In the genomic region with DNA sequence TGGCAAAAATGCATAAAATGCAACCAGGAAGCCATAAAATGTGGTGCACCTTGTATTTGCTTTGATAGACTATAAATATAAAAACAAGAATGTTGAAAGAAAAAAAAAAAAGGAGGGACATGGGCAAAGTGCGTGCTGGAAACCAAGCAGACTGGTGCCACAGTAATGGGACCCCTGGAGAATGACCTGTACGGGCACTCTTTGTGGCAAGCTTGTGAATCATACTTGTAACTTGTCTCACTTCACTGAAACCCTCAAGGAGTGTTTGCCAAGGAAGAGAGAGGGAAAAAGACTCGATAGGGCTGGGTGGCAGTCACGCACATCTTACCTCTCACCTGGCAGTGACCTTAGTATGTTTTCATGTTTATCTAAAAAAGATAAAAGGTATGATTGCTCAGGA, we compare ENCODE assay signal across 26 cellular contexts.
DNase-seq lines count a peak whose midpoint lies in the region; ATAC-seq, FAIRE-seq and TF ChIP-seq lines count a peak whose summit lies in the region.
"Had no signal": no experiment of that assay in that cellular context is flagged by ENCODE, and none has a peak within 500 bp of the region (broad histone marks: within the 10 kb centered on the region; RNA-seq: fewer than 3 reads in every experiment).

No MANE protein-coding gene starts in this region.

- H4K20me1 ChIP-seq in H1 (replicated peaks in 1 of 2; ENCODE audit: control insufficient read depth in 1 of 2, insufficient read depth in 2 of 2, low read length in 2 of 2), result no peaks in the 10 kb centered on the region

- no peaks in the 10 kb centered on the region for H3K36me3 Mint-ChIP-seq in activated T-cell treated with anti-CD3 and anti-CD28 coated beads, Interleukin-2, amount 50 U/mL, for 72 hours (ENCODE audit: insufficient read depth in 2 of 2)
- H3K36me3 Mint-ChIP-seq in naive thymus-derived CD8-positive, alpha-beta T cell, result no peaks in the 10 kb centered on the region
- H3K36me3 Mint-ChIP-seq: CD8-positive, alpha-beta T cell had no signal

- CTCF ChIA-PET in H1 (lab: Charles Lee; ENCODE audit: partially characterized antibody), result no interaction called here

- no peaks in the 10 kb centered on the region for H3K23me2 ChIP-seq in H1 (ENCODE audit: low read depth, low read length)

- H3K56ac ChIP-seq in H1 (replicated peaks; ENCODE audit: insufficient read length, low read depth, low read length), result no peak overlapping the region

- H3K4me1 Mint-ChIP-seq in activated T-cell treated with anti-CD3 and anti-CD28 coated beads, Interleukin-2, amount 50 U/mL, for 72 hours (ENCODE audit: low read depth), result no peaks in the 10 kb centered on the region
- H3K4me1 Mint-ChIP-seq in naive thymus-derived CD8-positive, alpha-beta T cell, result no peaks in the 10 kb centered on the region

- H2BK5ac ChIP-seq in H1 (ENCODE audit: low read depth, low read length), result no peak overlapping the region

- H2BK15ac ChIP-seq in H1 (ENCODE audit: low read length), result no peak overlapping the region

- no peak overlapping the region for H3K27ac ChIP-seq in H1 (ENCODE audit: low read depth, low read length)
- peak overlapping the region; percentile 95 for H3K27ac ChIP-seq in parathyroid adenoma
- no peak overlapping the region for H3K27ac ChIP-seq in left ventricle myocardium inferior (replicated peaks)

- TF ChIP-seq CTCF in H1 (IDR thresholded peaks at IDR 0.05; ENCODE audit: control extremely low read depth in 1 of 3, insufficient read depth in 1 of 3, low read depth in 1 of 3, low read length in 3 of 3) (no peak), parathyroid adenoma (IDR thresholded peaks at IDR 0.05) (no peak), left ventricle myocardium inferior (IDR thresholded peaks at IDR 0.05; ENCODE audit: borderline replicate concordance) (no peak)

- no peaks in the 10 kb centered on the region for H3K79me1 ChIP-seq in H1 (ENCODE audit: low read depth, low read length)

- H3K4me3 ChIP-seq in H1 (ENCODE audit: extremely low read depth in 1 of 4, insufficient read depth in 2 of 4, low read depth in 3 of 4, low read length in 4 of 4), result no peak overlapping the region
- peak overlapping the region; percentile 56 for H3K4me3 ChIP-seq in parathyroid adenoma (ENCODE audit: low read depth, low read length)
- no peak overlapping the region for H3K4me3 ChIP-seq in left ventricle myocardium inferior

- H2BK20ac ChIP-seq in H1 (ENCODE audit: low read length), result no peak overlapping the region

- no peak overlapping the region for H2BK12ac ChIP-seq in H1 (ENCODE audit: low read depth, low read length)

- no peak for TF ChIP-seq POLR2A in H1 (IDR thresholded peaks at IDR 0.05; ENCODE audit: control extremely low read depth in 1 of 2, low read depth in 2 of 2, low read length in 2 of 2)

- DNase-seq in Caki2 (ENCODE audit: low read depth), result peak; percentile 96
- peak; percentile 86 for DNase-seq in M059J (ENCODE audit: low read depth)
- DNase-seq in H1 (ENCODE audit: low read depth in 1 of 2, low spot score in 2 of 2), result no peak
- no peak for DNase-seq in KG1 (lab: John Stamatoyannopoulos, UW)
- DNase-seq in left ventricle myocardium inferior, result no peak
- DNase-seq in activated T-cell treated with anti-CD3 and anti-CD28 coated beads, Interleukin-2, amount 50 U/mL, for 72 hours, result no peak
- no peak for DNase-seq in naive thymus-derived CD8-positive, alpha-beta T cell
- DNase-seq: 8988T; AML-193; C1 segment of cervical spinal cord; CD8-positive, alpha-beta T cell; EL; GF-D8; GOT3; Kasumi-1; MM.1S; NCI-H1048; NCI-H1417 treated with DMSO at 0.1 percent for 48 hours; NCI-H187; NCI-H446 treated with DMSO at 0.1 percent for 48 hours; NCI-H526 treated with DMSO at 0.1 percent for 48 hours; OCI-M1; Right ventricle myocardium superior; SW 1271 had no signal

- H3K27me3 Mint-ChIP-seq in activated T-cell treated with anti-CD3 and anti-CD28 coated beads, Interleukin-2, amount 50 U/mL, for 72 hours (ENCODE audit: low read depth), result peaks cover 12% of the 10 kb centered on the region
- peaks cover 4 to 12% (median 12%) of the 10 kb centered on the region in 5 donors for H3K27me3 Mint-ChIP-seq in naive thymus-derived CD8-positive, alpha-beta T cell

- FAIRE-seq in H1 (lab: Jason Lieb, UNC), result no peak
- FAIRE-seq: GM19239 had no signal

- H3K4me2 ChIP-seq in H1 (ENCODE audit: insufficient read depth in 1 of 2, low read depth in 2 of 2, low read length in 2 of 2) (no peak overlapping the region), parathyroid adenoma (ENCODE audit: low read length) (peak overlapping the region; percentile 70)

- no peaks in the 10 kb centered on the region for H3K4me1 ChIP-seq in H1 (replicated peaks in 1 of 4; ENCODE audit: control insufficient read depth in 3 of 4, insufficient read depth in 4 of 4, low read length in 3 of 4)
- peaks cover 54% of the 10 kb centered on the region for H3K4me1 ChIP-seq in parathyroid adenoma
- H3K4me1 ChIP-seq in left ventricle myocardium inferior, result no peaks in the 10 kb centered on the region

- intact Hi-C loops in left ventricle myocardium inferior (cut with micrococcal nuclease), result no loop called here

- H3K9me3 Mint-ChIP-seq in activated T-cell treated with anti-CD3 and anti-CD28 coated beads, Interleukin-2, amount 50 U/mL, for 72 hours, result no peaks in the 10 kb centered on the region
- H3K9me3 Mint-ChIP-seq in naive thymus-derived CD8-positive, alpha-beta T cell, result peaks cover 0 to 2% (median 0%) of the 10 kb centered on the region in 9 donors
- H3K9me3 Mint-ChIP-seq: CD8-positive, alpha-beta T cell had no signal

- H4K8ac ChIP-seq in H1 (ENCODE audit: extremely low read depth, insufficient read depth, low read length), result no peak overlapping the region

- H4K5ac ChIP-seq in H1 (ENCODE audit: insufficient read length, low read depth, low read length), result no peak overlapping the region

- H3K27me3 ChIP-seq in H1 (replicated peaks in 1 of 4; ENCODE audit: control insufficient read depth in 3 of 4, extremely low read depth in 1 of 4, insufficient read depth in 3 of 4, low read length in 3 of 4) (no peaks in the 10 kb centered on the region), parathyroid adenoma (ENCODE audit: control insufficient read depth, insufficient read depth, low read length) (no peaks in the 10 kb centered on the region), left ventricle myocardium inferior (ENCODE audit: low read depth) (peaks cover 40% of the 10 kb centered on the region)

- peak overlapping the region; percentile 6; the same call in 1 of the 2 replicates for H2AFZ ChIP-seq in H1 (ENCODE audit: low read length)
- H2AFZ ChIP-seq in parathyroid adenoma, result no peak overlapping the region

- no peak overlapping the region for H3K4ac ChIP-seq in H1 (replicated peaks; ENCODE audit: insufficient read length, low read depth, low read length)

- H3K23ac ChIP-seq in H1 (ENCODE audit: insufficient read length), result no peak overlapping the region

- H3K9me3 ChIP-seq in H1 (ENCODE audit: insufficient read depth in 2 of 2, low read depth in 1 of 2, low read length in 1 of 2), result no peaks in the 10 kb centered on the region
- no peaks in the 10 kb centered on the region for H3K9me3 ChIP-seq in parathyroid adenoma (ENCODE audit: control insufficient read depth, low read length)
- H3K9me3 ChIP-seq in left ventricle myocardium inferior (replicated peaks), result no peaks in the 10 kb centered on the region

- no peak overlapping the region for H3K14ac ChIP-seq in H1 (ENCODE audit: insufficient read length)

- no peak for ATAC-seq in activated T-cell treated with anti-CD3 and anti-CD28 coated beads, Interleukin-2, amount 50 U/mL, for 72 hours (replicated peaks in 1 of 2)
- no peak for ATAC-seq in naive thymus-derived CD8-positive, alpha-beta T cell
- ATAC-seq: CD8-positive, alpha-beta T cell had no signal

- H3K9ac ChIP-seq in H1 (replicated peaks in 1 of 4; ENCODE audit: extremely low read depth in 1 of 4, low read depth in 3 of 4, low read length in 3 of 4) (no peak overlapping the region), parathyroid adenoma (no peak overlapping the region)

- TF ChIP-seq EP300 in H1 (IDR thresholded peaks at IDR 0.05; ENCODE audit: borderline replicate concordance in 1 of 2, low read depth in 2 of 2, low read length in 2 of 2), result no peak

- H4K91ac ChIP-seq in H1 (replicated peaks; ENCODE audit: insufficient read length, low read length), result no peak overlapping the region

- in situ Hi-C loops in Caki2 (cut with HindIII; ENCODE audit: low pct_unique_long_range_greater_than_20kb, low sequenced_read_pairs), result no loop called here

- TF ChIP-seq RAD21 in H1 (IDR thresholded peaks at IDR 0.05 in 1 of 2, conservative IDR thresholded peaks at IDR 0.05 in 1 of 2; ENCODE audit: low read depth in 2 of 2, low read length in 2 of 2), result no peak

- 84% methylated on average over 4 of the region's 4 CpGs; no CpG with 5 or more reads in 1 of the 2 experiments for WGBS in H1 (ENCODE audit: extremely low coverage in 1 of 2, insufficient coverage in 1 of 2, insufficient read length in 1 of 2, insufficient replicate concordance in 2 of 2, low coverage in 1 of 2, low lambda C conversion rate in 2 of 2, missing lambda C conversion rate in 1 of 2), 2 experiments

- H3K79me2 ChIP-seq in H1 (ENCODE audit: control insufficient read depth in 1 of 2, insufficient read depth in 2 of 2, low read length in 2 of 2), result no peaks in the 10 kb centered on the region
- no peaks in the 10 kb centered on the region for H3K79me2 ChIP-seq in parathyroid adenoma

- H3K18ac ChIP-seq in H1 (ENCODE audit: extremely low read depth, low read length), result no peak overlapping the region

- POLR2A ChIA-PET in H1 (lab: Charles Lee; ENCODE audit: partially characterized antibody), result no interaction called here
- POLR2A ChIA-PET in naive thymus-derived CD8-positive, alpha-beta T cell (lab: Charles Lee), result no interaction called here

- no peak overlapping the region for H2BK120ac ChIP-seq in H1 (replicated peaks; ENCODE audit: low read depth, low read length)

- no peak overlapping the region for H2AK5ac ChIP-seq in H1 (ENCODE audit: low read depth, low read length)

- H3K4me3 Mint-ChIP-seq in activated T-cell treated with anti-CD3 and anti-CD28 coated beads, Interleukin-2, amount 50 U/mL, for 72 hours, result no peak overlapping the region
- H3K4me3 Mint-ChIP-seq in naive thymus-derived CD8-positive, alpha-beta T cell, result no peak overlapping the region
- H3K4me3 Mint-ChIP-seq: CD8-positive, alpha-beta T cell had no signal

- no peak overlapping the region for H3K27ac Mint-ChIP-seq in activated T-cell treated with anti-CD3 and anti-CD28 coated beads, Interleukin-2, amount 50 U/mL, for 72 hours
- H3K27ac Mint-ChIP-seq in naive thymus-derived CD8-positive, alpha-beta T cell, result no peak overlapping the region
- H3K27ac Mint-ChIP-seq: CD8-positive, alpha-beta T cell had no signal

- H3K36me3 ChIP-seq in H1 (ENCODE audit: control insufficient read depth in 2 of 4, insufficient read depth in 4 of 4, low read length in 3 of 4) (no peaks in the 10 kb centered on the region), parathyroid adenoma (ENCODE audit: control insufficient read depth, insufficient read depth, low read length) (no peaks in the 10 kb centered on the region), left ventricle myocardium inferior (no peaks in the 10 kb centered on the region)

TF ChIP-seq in H1, 55 proteins besides CTCF, POLR2A, EP300 and RAD21 (continues in another document):
- no peak for TF ChIP-seq BRCA1 (IDR thresholded peaks at IDR 0.05; ENCODE audit: low read depth, low read length)
- TF ChIP-seq RXRA (IDR thresholded peaks at IDR 0.05; ENCODE audit: insufficient read depth, low read depth, low read length), result no peak

Comparison
In these comparisons a context has a peak if more than half of its experiments do, and no peak if none do; other contexts are left out.
1. DNase-seq: peak in Caki2 (single experiment) and M059J (single experiment); none in H1 (0 of 2), KG1 (single experiment), left ventricle myocardium inferior (single experiment), activated T-cell treated with anti-CD3 and anti-CD28 coated beads, Interleukin-2, amount 50 U/mL, for 72 hours (0 of 2) and naive thymus-derived CD8-positive, alpha-beta T cell (0 of 10).